10 cellular contexts compared by ENCODE assay signal in the genomic region with DNA sequence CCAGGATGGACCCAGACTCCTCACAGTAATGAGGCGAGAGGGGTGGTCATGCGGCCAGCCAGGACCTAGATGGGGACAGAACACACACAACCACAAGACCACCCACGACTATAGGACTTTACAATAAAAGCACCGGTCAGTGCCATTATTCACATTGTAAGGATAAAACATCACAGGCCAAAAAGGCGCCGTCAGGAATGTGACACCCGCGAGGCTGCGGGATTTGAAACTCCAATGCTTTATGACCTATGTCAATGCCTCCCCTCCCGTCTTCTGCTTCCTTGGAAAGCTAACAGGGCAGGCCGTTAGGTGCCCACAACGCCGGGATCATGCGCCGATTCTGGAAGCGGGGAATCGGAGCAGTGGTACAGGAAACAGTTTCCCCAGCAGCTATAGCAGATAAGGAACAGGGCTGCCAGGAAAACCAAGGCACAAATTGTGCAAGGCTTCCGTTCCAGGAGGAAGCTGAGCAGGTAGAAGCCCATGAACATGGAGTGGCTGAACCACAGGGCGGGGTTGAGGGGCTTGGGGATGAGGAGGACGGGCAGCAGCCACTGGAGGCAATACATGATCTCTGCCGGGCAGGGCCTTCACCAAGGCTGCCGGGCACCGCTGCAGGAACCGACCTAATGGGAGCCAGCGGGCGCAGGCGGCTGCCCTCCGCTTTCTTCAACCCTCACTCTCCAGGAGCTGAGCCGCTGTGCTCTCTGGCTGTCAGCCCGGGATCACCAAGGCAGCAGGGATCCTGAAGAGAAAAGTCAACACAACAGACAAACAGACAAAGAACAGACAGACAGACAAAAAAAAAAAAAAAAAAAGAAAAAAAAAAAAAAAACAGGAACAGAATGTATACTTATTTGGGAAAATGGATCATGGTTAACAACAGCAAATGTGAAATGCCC. TPM values are rescaled to one million over a fixed set of nuclear protein-coding genes. Genes with fewer than 3 reads are reported as not detected.
DNase-seq lines count a peak whose midpoint lies in the region; ATAC-seq lines count a peak whose summit lies in the region.
"Had no signal": no experiment of that assay in that cellular context is flagged by ENCODE, and none has a peak within 500 bp of the region (broad histone marks: within the 10 kb centered on the region; RNA-seq: fewer than 3 reads in every experiment).

No MANE protein-coding gene starts in this region.

- no peaks in the 10 kb centered on the region for H3K9me3 Mint-ChIP-seq in stimulated activated effector memory CD8-positive, alpha-beta T cell treated with anti-CD3 and anti-CD28 coated beads, Interleukin-12 subunit alpha, Interleukin-12 subunit beta, amount 100 ng/mL, for 72 hours

- H3K27ac Mint-ChIP-seq in T-helper 17 cell: no peak overlapping the region
- H3K27ac Mint-ChIP-seq in stimulated activated effector memory CD8-positive, alpha-beta T cell treated with anti-CD3 and anti-CD28 coated beads, Interleukin-12 subunit alpha, Interleukin-12 subunit beta, amount 100 ng/mL, for 72 hours: peak overlapping the region; percentile 39

- H3K27me3 Mint-ChIP-seq in T-helper 17 cell: no peaks in the 10 kb centered on the region

- no peaks in the 10 kb centered on the region for H3K27me3 ChIP-seq in MG63

- no peak overlapping the region for H3K4me3 ChIP-seq in MG63

- peaks cover 39% of the 10 kb centered on the region for H3K4me1 Mint-ChIP-seq in T-helper 17 cell
- H3K4me1 Mint-ChIP-seq in stimulated activated effector memory CD8-positive, alpha-beta T cell treated with anti-CD3 and anti-CD28 coated beads, Interleukin-12 subunit alpha, Interleukin-12 subunit beta, amount 100 ng/mL, for 72 hours: peaks cover 67% of the 10 kb centered on the region

- ATAC-seq in T-helper 17 cell (no peak), left colon (peak; percentile 17), GM19351 (IDR thresholded peaks at IDR 0.05; ENCODE audit: unreplicated experiment) (no peak)
- ATAC-seq in stimulated activated effector memory CD8-positive, alpha-beta T cell treated with anti-CD3 and anti-CD28 coated beads, Interleukin-12 subunit alpha, Interleukin-12 subunit beta, amount 100 ng/mL, for 72 hours: no peak

- peaks cover 9% of the 10 kb centered on the region for H3K36me3 Mint-ChIP-seq in T-helper 17 cell (ENCODE audit: low read depth)
- H3K36me3 Mint-ChIP-seq in stimulated activated effector memory CD8-positive, alpha-beta T cell treated with anti-CD3 and anti-CD28 coated beads, Interleukin-12 subunit alpha, Interleukin-12 subunit beta, amount 100 ng/mL, for 72 hours: peaks cover 51% of the 10 kb centered on the region

- peaks cover 42% of the 10 kb centered on the region for H3K36me3 ChIP-seq in MG63

- no peaks in the 10 kb centered on the region for H3K9me3 ChIP-seq in MG63
- H3K9me3 ChIP-seq in T-helper 17 cell (ENCODE audit: control insufficient read depth, low read length, poor library complexity, severe bottlenecking): no peaks in the 10 kb centered on the region

- intact Hi-C loops in left colon (cut with DNase I, micrococcal nuclease): loop anchor here in 1 of 2 donors (10.0 kb wide), 1 partner anchor 324 kb away; no protein-coding TSS in a partner anchor

- peak overlapping the region; percentile 36 for H3K4me3 Mint-ChIP-seq in T-helper 17 cell
- H3K4me3 Mint-ChIP-seq in stimulated activated effector memory CD8-positive, alpha-beta T cell treated with anti-CD3 and anti-CD28 coated beads, Interleukin-12 subunit alpha, Interleukin-12 subunit beta, amount 100 ng/mL, for 72 hours: no peak overlapping the region

- DNase-seq in MG63: peak; percentile 16
- DNase-seq in T-helper 17 cell: no peak
- peak; percentile 31 to 59 for DNase-seq in left colon
- no peak for DNase-seq in stimulated activated effector memory CD8-positive, alpha-beta T cell treated with anti-CD3 and anti-CD28 coated beads, Interleukin-12 subunit alpha, Interleukin-12 subunit beta, amount 100 ng/mL, for 72 hours (ENCODE audit: low spot score in 2 of 2)
- DNase-seq in NCI-H1930 (lab: John Stamatoyannopoulos, UW): no peak
- DNase-seq in activated effector memory CD4-positive, alpha-beta T cell treated with anti-CD3 and anti-CD28 coated beads, Interleukin-2, amount 50 U/mL, for 16 hours: no peak
- no peak for DNase-seq in ecto neural progenitor cell (ENCODE audit: low spot score)
- DNase-seq: cerebellar nuclear complex had no signal

RNA-seq across cellular contexts. Expression of gene NNAT, which starts 2.2 kb away (rescaled TPM):
- not detected in 2 replicates for total RNA-seq in MG63 (2014; rRNA removed; shearing (Covaris generic); ENCODE audit: low replicate concordance)
- total RNA-seq in T-helper 17 cell (not detected), left colon (1 to 10 TPM in 1 of 2 donors, not detected in 1; 3.4 TPM)
- total RNA-seq: M059J had no signal

RNA-seq across cellular contexts. Expression of gene BLCAP, which starts 8.8 kb away (rescaled TPM):
- total RNA-seq in MG63 (2014; rRNA removed; shearing (Covaris generic); ENCODE audit: low replicate concordance): 23.6 and 26.6 TPM in 2 replicates
- total RNA-seq in T-helper 17 cell (10 to 100 TPM; 56.9 to 65.0 TPM), left colon (100 to 1,000 TPM in 1 of 2 donors, 10 to 100 TPM in 1; 98.9 to 104 TPM)

Comparison
In these comparisons a context has a peak if more than half of its experiments do, and no peak if none do; other contexts are left out.
1. DNase-seq: peak in MG63 (single experiment) and left colon (2 of 2); none in T-helper 17 cell (0 of 3), stimulated activated effector memory CD8-positive, alpha-beta T cell treated with anti-CD3 and anti-CD28 coated beads, Interleukin-12 subunit alpha, Interleukin-12 subunit beta, amount 100 ng/mL, for 72 hours (0 of 2), NCI-H1930 (0 of 2), activated effector memory CD4-positive, alpha-beta T cell treated with anti-CD3 and anti-CD28 coated beads, Interleukin-2, amount 50 U/mL, for 16 hours (single experiment) and ecto neural progenitor cell (single experiment).